ENCODE assay signal across 27 cellular contexts in genomic region chr11:68667511-68668253, GRCh38. TPM values are rescaled to one million over a fixed set of nuclear protein-coding genes. Genes with fewer than 3 reads are reported as not detected.
DNase-seq lines count a peak whose midpoint lies in the region; ATAC-seq, FAIRE-seq and TF ChIP-seq lines count a peak whose summit lies in the region.
"Had no signal": no experiment of that assay in that cellular context is flagged by ENCODE, and none has a peak within 500 bp of the region (broad histone marks: within the 10 kb centered on the region; RNA-seq: fewer than 3 reads in every experiment).

No MANE protein-coding gene starts in this region.

- no peak overlapping the region for H3K27ac ChIP-seq in upper lobe of right lung
- H3K27ac ChIP-seq: 22Rv1, RWPE1 had no signal

- no peak for FAIRE-seq in urothelium cell line (lab: Jason Lieb, UNC)
- FAIRE-seq: GM18507 had no signal

- ATAC-seq in upper lobe of right lung, result peak; percentile 33

- peaks cover 8% of the 10 kb centered on the region for H3K27me3 Mint-ChIP-seq in glutamatergic neuron (ENCODE audit: unreplicated experiment)

- DNase-seq in DMS53 (lab: John Stamatoyannopoulos, UW), result peak; percentile 29
- DNase-seq in DMS53 treated with DMSO at 0.1 percent for 48 hours (lab: John Stamatoyannopoulos, UW; ENCODE audit: unreplicated experiment), result no peak
- DNase-seq in glutamatergic neuron, result peak; percentile 10
- peak; percentile 65 for DNase-seq in posterior vena cava (ENCODE audit: low spot score)
- DNase-seq in upper lobe of right lung, result peak; percentile 34
- DNase-seq in dedifferentiated amniotic fluid mesenchymal stem cell (ENCODE audit: extremely low spot score), result no peak
- no peak for DNase-seq in NCI-H2107 (lab: John Stamatoyannopoulos, UW)
- no peak for DNase-seq in urothelium cell line (ENCODE audit: low spot score)
- DNase-seq: ACHN, BE2C, DMS 273 treated with DMSO at 0.1 percent for 48 hours, HCEC 1CT, NCI-H1048, NCI-H1417 treated with DMSO at 0.1 percent for 48 hours, NCI-H1694 treated with DMSO at 0.1 percent for 48 hours, NCI-H2081, NCI-H2171, NCI-H226, NCI-H510A, NCI-H69, SHP77 treated with DMSO at 0.1 percent for 48 hours had no signal

- intact Hi-C loops in posterior vena cava (cut with DNase I), result no loop called here
- intact Hi-C loops in upper lobe of right lung (cut with DNase I), result no loop called here

- H3K4me3 ChIP-seq in upper lobe of right lung, result no peak overlapping the region

- peaks cover under 1% of the 10 kb centered on the region for H3K4me1 Mint-ChIP-seq in glutamatergic neuron (ENCODE audit: low read depth, unreplicated experiment)
- H3K4me1 Mint-ChIP-seq: CD14-positive monocyte; CD8-positive, alpha-beta memory T cell had no signal

- H3K27ac Mint-ChIP-seq in glutamatergic neuron (ENCODE audit: unreplicated experiment), result no peak overlapping the region
- H3K27ac Mint-ChIP-seq: CD14-positive monocyte; CD8-positive, alpha-beta memory T cell had no signal

- no peaks in the 10 kb centered on the region for H3K4me1 ChIP-seq in upper lobe of right lung

- no peaks in the 10 kb centered on the region for H3K27me3 ChIP-seq in upper lobe of right lung
- H3K27me3 ChIP-seq: BE2C had no signal

- H3K4me3 Mint-ChIP-seq in glutamatergic neuron (ENCODE audit: unreplicated experiment), result no peak overlapping the region
- H3K4me3 Mint-ChIP-seq: CD14-positive monocyte; CD8-positive, alpha-beta memory T cell had no signal

- no peaks in the 10 kb centered on the region for H3K36me3 ChIP-seq in upper lobe of right lung
- H3K36me3 ChIP-seq: BE2C had no signal

- peaks cover 3% of the 10 kb centered on the region for H3K9me3 Mint-ChIP-seq in glutamatergic neuron (ENCODE audit: unreplicated experiment)
- H3K9me3 Mint-ChIP-seq: CD8-positive, alpha-beta memory T cell had no signal

- H3K9me3 ChIP-seq in upper lobe of right lung, result no peaks in the 10 kb centered on the region

- H3K36me3 Mint-ChIP-seq in glutamatergic neuron (ENCODE audit: unreplicated experiment), result no peaks in the 10 kb centered on the region
- H3K36me3 Mint-ChIP-seq: CD14-positive monocyte; CD8-positive, alpha-beta memory T cell had no signal

- no peak for TF ChIP-seq CTCF in glutamatergic neuron (IDR thresholded peaks at IDR 0.05; ENCODE audit: partially characterized antibody, unreplicated experiment)
- no peak for TF ChIP-seq CTCF in upper lobe of right lung (IDR thresholded peaks at IDR 0.05)

RNA-seq across cellular contexts. Expression of gene GAL, which starts 16.7 kb away (rescaled TPM):
- total RNA-seq in glutamatergic neuron (ENCODE audit: unreplicated experiment) (37.6 TPM), posterior vena cava (under 1 TPM in 1 of 2 donors, not detected in 1; 0.52 TPM), upper lobe of right lung (not detected)
- total RNA-seq: HT-29 had no signal

Comparison
In these comparisons a context has a peak if more than half of its experiments do, and no peak if none do; other contexts are left out.
1. DNase-seq: peak in DMS53 (single experiment), glutamatergic neuron (single experiment), posterior vena cava (single experiment) and upper lobe of right lung (single experiment); none in DMS53 treated with DMSO at 0.1 percent for 48 hours (single experiment), dedifferentiated amniotic fluid mesenchymal stem cell (single experiment), NCI-H2107 (single experiment) and urothelium cell line (single experiment).
2. RNA of gene GAL, which starts 16.7 kb away (total RNA-seq): 37.6 TPM in glutamatergic neuron (single experiment); 0.52 TPM in posterior vena cava and not detected in upper lobe of right lung (single experiment); every median in the first group is over 10 times any median in the second.